In the genomic region with DNA sequence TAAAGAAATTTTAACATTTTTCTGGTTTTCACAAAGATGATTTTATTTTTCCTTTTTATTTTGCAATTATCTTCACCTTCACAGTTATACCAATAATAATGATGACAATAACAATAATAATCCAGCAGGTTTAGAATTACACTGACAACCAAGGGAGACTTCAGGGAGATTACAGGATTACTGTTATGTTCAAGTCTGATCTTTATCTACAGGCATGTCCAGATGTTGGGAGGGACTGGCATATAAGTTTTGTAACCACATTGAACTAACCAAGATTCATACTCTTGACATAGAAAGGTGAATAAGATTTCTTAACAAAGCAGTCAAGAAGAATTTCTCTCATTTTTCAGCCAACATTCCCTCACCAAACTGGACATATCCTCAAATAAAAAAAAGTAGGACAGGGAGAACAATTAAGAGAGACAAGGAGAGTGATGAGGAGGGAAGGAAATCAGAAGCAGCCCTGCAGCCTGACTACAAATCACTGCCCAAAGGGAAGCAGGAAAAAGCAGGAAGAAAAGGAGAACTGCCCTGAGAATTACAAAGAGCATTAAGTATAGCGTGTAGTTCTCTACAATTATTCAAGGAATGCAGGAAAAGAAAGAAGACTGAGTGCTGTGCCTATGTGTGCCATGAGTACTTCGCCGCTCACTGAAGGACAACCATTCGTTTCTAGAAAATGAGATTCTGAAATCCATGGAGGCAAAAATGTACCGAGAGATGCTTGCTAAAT, we compare ENCODE assay signal across 19 cellular contexts.
DNase-seq lines count a peak whose midpoint lies in the region; ATAC-seq, FAIRE-seq and TF ChIP-seq lines count a peak whose summit lies in the region.
"Had no signal": no experiment of that assay in that cellular context is flagged by ENCODE, and none has a peak within 500 bp of the region (broad histone marks: within the 10 kb centered on the region; RNA-seq: fewer than 3 reads in every experiment).

No MANE protein-coding gene starts in this region.

- FAIRE-seq in A549 (lab: Jason Lieb, UNC), result no peak
- FAIRE-seq: A204.1, GM19239, HepG2 had no signal

- no peaks in the 10 kb centered on the region for H3K9me3 Mint-ChIP-seq in endothelial cell (ENCODE audit: unreplicated experiment)
- H3K9me3 Mint-ChIP-seq: activated naive CD4-positive, alpha-beta T cell treated with anti-CD3 and anti-CD28 coated beads, Interleukin-2, amount 10 ng/mL, durations not matched to agents 7 days and 5 days; stimulated activated naive CD8-positive, alpha-beta T cell treated with anti-CD3 and anti-CD28 coated beads, Interleukin-15, Interleukin-2, amounts not matched to agents 100 ng/mL and 50 ng/mL, for 24 hours had no signal

- peaks cover 1% of the 10 kb centered on the region for H3K27me3 Mint-ChIP-seq in endothelial cell (ENCODE audit: unreplicated experiment)
- H3K27me3 Mint-ChIP-seq: activated naive CD4-positive, alpha-beta T cell treated with anti-CD3 and anti-CD28 coated beads, Interleukin-2, amount 10 ng/mL, durations not matched to agents 7 days and 5 days; stimulated activated naive CD8-positive, alpha-beta T cell treated with anti-CD3 and anti-CD28 coated beads, Interleukin-15, Interleukin-2, amounts not matched to agents 100 ng/mL and 50 ng/mL, for 24 hours had no signal

- TF ChIP-seq CTCF in A549 (IDR thresholded peaks at IDR 0.05) (no peak), endothelial cell (IDR thresholded peaks at IDR 0.05; ENCODE audit: unreplicated experiment) (no peak)

- POLR2A ChIA-PET in A549 (lab: Yijun Ruan, JAX), result no interaction called here

- no peak for TF ChIP-seq RAD21 in A549 (conservative IDR thresholded peaks at IDR 0.05 in 1 of 2, IDR thresholded peaks at IDR 0.05 in 1 of 2)

- H3K27me3 ChIP-seq in MG63, result no peaks in the 10 kb centered on the region
- H3K27me3 ChIP-seq: ascending aorta, BLaER1, foreskin keratinocyte, SJCRH30 had no signal

- peak overlapping the region; percentile 10 for H3K4me3 Mint-ChIP-seq in endothelial cell (ENCODE audit: unreplicated experiment)
- H3K4me3 Mint-ChIP-seq: activated naive CD4-positive, alpha-beta T cell treated with anti-CD3 and anti-CD28 coated beads, Interleukin-2, amount 10 ng/mL, durations not matched to agents 7 days and 5 days; stimulated activated naive CD8-positive, alpha-beta T cell treated with anti-CD3 and anti-CD28 coated beads, Interleukin-15, Interleukin-2, amounts not matched to agents 100 ng/mL and 50 ng/mL, for 24 hours had no signal

- H3K4me3 ChIP-seq in A549 (no peak overlapping the region), mesodermal cell (ENCODE audit: extremely low read depth, insufficient read depth, low read length, poor library complexity, severe bottlenecking) (no peak overlapping the region), MG63 (no peak overlapping the region)
- H3K4me3 ChIP-seq: ascending aorta, BLaER1, SJCRH30 had no signal

- 91% methylated on average over 5 of the region's 5 CpGs for WGBS in A549 (ENCODE audit: missing lambda C conversion rate)
- WGBS in mesodermal cell (ENCODE audit: insufficient coverage in 2 of 2), 2 experiments, result 72 to 78% methylated on average over 5 of the region's 5 CpGs

- H3K27ac ChIP-seq in A549 (no peak overlapping the region), mesodermal cell (ENCODE audit: low read depth, low read length, severe bottlenecking) (peak overlapping the region; percentile 64)
- H3K27ac ChIP-seq: ascending aorta, BLaER1, foreskin keratinocyte, parathyroid adenoma, SJCRH30 had no signal

- DNase-seq in A549 (ENCODE audit: low read depth in 1 of 2, low spot score in 1 of 2), result no peak
- peak; percentile 3 for DNase-seq in RPMI7951 (ENCODE audit: low read depth)
- DNase-seq in endothelial cell (ENCODE audit: low spot score), result no peak
- DNase-seq in stimulated activated CD4-positive, alpha-beta T cell treated with anti-CD3 and anti-CD28 coated beads, Interleukin-12 subunit alpha, Interleukin-12 subunit beta, amount 100 ng/mL, for 4 hours, result no peak
- DNase-seq in head of caudate nucleus, result no peak
- no peak for DNase-seq in MG63

- TF ChIP-seq POLR2A in A549 (IDR thresholded peaks at IDR 0.05; ENCODE audit: low read length), result no peak

- peaks cover 19% of the 10 kb centered on the region for H3K4me1 Mint-ChIP-seq in endothelial cell (ENCODE audit: unreplicated experiment)

- H3K36me3 ChIP-seq in mesodermal cell (ENCODE audit: control insufficient read depth, insufficient read depth, low read length) (peaks cover 62% of the 10 kb centered on the region), MG63 (peaks cover 72% of the 10 kb centered on the region)

- ATAC-seq in A549, result peak; percentile 19 to 41; a peak in 3 of 6 replicates
- ATAC-seq in GM19324 (IDR thresholded peaks at IDR 0.05; ENCODE audit: low FRiP score, unreplicated experiment), result no peak
- ATAC-seq: foreskin keratinocyte, HepG2, PC-3 had no signal

- intact Hi-C loops in head of caudate nucleus (cut with DNase I), result no loop called here

- H3K9me3 ChIP-seq in A549 (no peaks in the 10 kb centered on the region), mesodermal cell (ENCODE audit: control insufficient read depth, low read length) (no peaks in the 10 kb centered on the region), MG63 (no peaks in the 10 kb centered on the region)
- H3K9me3 ChIP-seq: ascending aorta, BLaER1, SJCRH30 had no signal

- TF ChIP-seq EP300 in A549 (IDR thresholded peaks at IDR 0.05), result no peak

- no peaks in the 10 kb centered on the region for H3K4me1 ChIP-seq in A549
- H3K4me1 ChIP-seq in mesodermal cell (ENCODE audit: control insufficient read depth, insufficient read depth, low read length, poor library complexity, severe bottlenecking), result peaks cover 7% of the 10 kb centered on the region
- H3K4me1 ChIP-seq: ascending aorta, BLaER1, foreskin keratinocyte, parathyroid adenoma, SJCRH30 had no signal

- CTCF ChIA-PET in A549 (lab: Yijun Ruan, JAX), result interaction anchor here (0.7 to 2.3 kb wide), 2 partner anchors 13 to 618 kb away, joined by 4 to 9 read pairs; partner anchors contain the start of gene MRM1

- no peaks in the 10 kb centered on the region for H3K36me3 Mint-ChIP-seq in endothelial cell (ENCODE audit: low read depth, unreplicated experiment)

- H3K27ac Mint-ChIP-seq in endothelial cell (ENCODE audit: unreplicated experiment), result peak overlapping the region; percentile 91
- H3K27ac Mint-ChIP-seq: activated naive CD4-positive, alpha-beta T cell treated with anti-CD3 and anti-CD28 coated beads, Interleukin-2, amount 10 ng/mL, durations not matched to agents 7 days and 5 days; stimulated activated naive CD8-positive, alpha-beta T cell treated with anti-CD3 and anti-CD28 coated beads, Interleukin-15, Interleukin-2, amounts not matched to agents 100 ng/mL and 50 ng/mL, for 24 hours had no signal

- no peak overlapping the region for H3K4me2 ChIP-seq in A549
- H3K4me2 ChIP-seq: BLaER1 had no signal

TF ChIP-seq in A549, 52 proteins besides CTCF, POLR2A, EP300 and RAD21:
- TF ChIP-seq TP53 (CRISPR knock-in tag; IDR thresholded peaks at IDR 0.05) (no peak), CHD2 (IDR thresholded peaks at IDR 0.05; ENCODE audit: low read length, partially characterized antibody) (no peak), ZFP36 (IDR thresholded peaks at IDR 0.05; ENCODE audit: borderline replicate concordance, partially characterized antibody) (no peak), E2F6 (IDR thresholded peaks at IDR 0.05; ENCODE audit: borderline replicate concordance, low read depth) (no peak), FOSB (CRISPR knock-in tag; IDR thresholded peaks at IDR 0.05) (no peak), HOXB13 (CRISPR knock-in tag; IDR thresholded peaks at IDR 0.05; ENCODE audit: low read depth) (no peak), MAFK (IDR thresholded peaks at IDR 0.05; ENCODE audit: partially characterized antibody) (no peak), ZC3H11A (IDR thresholded peaks at IDR 0.05) (no peak), REST (IDR thresholded peaks at IDR 0.05) (no peak), CHD4 (IDR thresholded peaks at IDR 0.05; ENCODE audit: borderline replicate concordance) (no peak), MAZ (IDR thresholded peaks at IDR 0.05; ENCODE audit: borderline replicate concordance, low read depth, low read length) (no peak)
- TF ChIP-seq, protein P1, sequence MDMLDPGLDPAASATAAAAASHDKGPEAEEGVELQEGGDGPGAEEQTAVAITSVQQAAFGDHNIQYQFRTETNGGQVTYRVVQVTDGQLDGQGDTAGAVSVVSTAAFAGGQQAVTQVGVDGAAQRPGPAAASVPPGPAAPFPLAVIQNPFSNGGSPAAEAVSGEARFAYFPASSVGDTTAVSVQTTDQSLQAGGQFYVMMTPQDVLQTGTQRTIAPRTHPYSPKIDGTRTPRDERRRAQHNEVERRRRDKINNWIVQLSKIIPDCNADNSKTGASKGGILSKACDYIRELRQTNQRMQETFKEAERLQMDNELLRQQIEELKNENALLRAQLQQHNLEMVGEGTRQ (IDR thresholded peaks at IDR 0.05), result no peak
